In the genomic region with DNA sequence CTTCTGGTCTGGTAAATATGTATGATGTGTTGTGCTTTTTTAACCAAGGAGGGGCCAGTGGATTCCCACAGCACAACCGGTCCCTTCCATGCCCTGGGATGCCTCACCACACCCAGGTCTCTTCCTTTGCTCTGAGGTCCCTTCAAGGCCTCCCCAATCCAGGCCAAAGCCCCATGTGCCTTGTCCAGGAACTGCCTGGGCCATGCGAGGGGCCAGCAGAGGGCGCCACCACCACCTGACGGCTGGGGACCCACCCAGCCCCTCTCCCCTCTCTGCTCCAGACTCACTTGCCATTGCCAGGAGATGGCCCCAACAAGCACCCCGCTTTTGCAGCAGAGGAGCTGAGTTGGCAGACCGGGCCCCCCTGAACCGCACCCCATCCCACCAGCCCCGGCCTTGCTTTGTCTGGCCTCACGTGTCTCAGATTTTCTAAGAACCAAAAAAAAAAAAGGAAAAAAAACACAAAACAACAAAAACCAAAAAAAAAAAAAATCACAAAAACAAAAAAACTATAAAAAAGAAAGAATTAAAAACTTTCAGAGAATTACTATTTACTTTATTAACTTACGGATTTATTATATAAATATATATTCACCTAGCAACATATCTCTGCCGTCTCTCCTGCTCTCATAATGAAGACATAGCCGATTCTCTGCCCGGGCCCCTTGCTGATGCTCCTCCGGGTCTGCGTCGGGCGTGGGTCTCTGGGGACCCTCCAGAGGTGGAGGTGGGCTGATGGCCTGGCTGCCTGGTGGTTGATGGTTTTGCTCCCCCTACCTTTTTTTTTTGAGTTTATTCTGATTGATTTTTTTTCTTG, we compare ENCODE assay signal across 8 cellular contexts. TPM values are rescaled to one million over a fixed set of nuclear protein-coding genes. Genes with fewer than 3 reads are reported as not detected.
DNase-seq lines count a peak whose midpoint lies in the region; ATAC-seq lines count a peak whose summit lies in the region.

No MANE protein-coding gene starts in this region.

- DNase-seq in DMS153 (lab: John Stamatoyannopoulos, UW) (peak; percentile 12), T follicular helper cell (ENCODE audit: low read depth) (peak; percentile 65), hepatic stellate cell (ENCODE audit: low spot score) (peak; percentile 64)
- peak; percentile 84 for DNase-seq in activated naive CD8-positive, alpha-beta T cell treated with anti-CD3 and anti-CD28 coated beads, Interleukin-2, amount 10 ng/mL, durations not matched to agents 7 days and 5 days
- DNase-seq in stimulated activated CD4-positive, alpha-beta T cell treated with anti-CD3 and anti-CD28 coated beads, Interleukin-1b, Interleukin-23, amount 100 ng/mL, for 48 hours: peak; percentile 79

- POLR2A ChIA-PET in activated naive CD8-positive, alpha-beta T cell treated with anti-CD3 and anti-CD28 coated beads, Interleukin-2, amount 10 ng/mL, durations not matched to agents 7 days and 5 days (lab: Charles Lee): no interaction called here

- H3K36me3 Mint-ChIP-seq in IgD-negative memory B cell: no peaks in the 10 kb centered on the region
- H3K36me3 Mint-ChIP-seq in activated naive CD8-positive, alpha-beta T cell treated with anti-CD3 and anti-CD28 coated beads, Interleukin-2, amount 10 ng/mL, durations not matched to agents 7 days and 5 days: peaks cover 10% of the 10 kb centered on the region

- H3K4me3 Mint-ChIP-seq in IgD-negative memory B cell: peak overlapping the region in 1 of 4 donors; percentile 63
- H3K4me3 Mint-ChIP-seq in activated naive CD8-positive, alpha-beta T cell treated with anti-CD3 and anti-CD28 coated beads, Interleukin-2, amount 10 ng/mL, durations not matched to agents 7 days and 5 days: no peak overlapping the region

- peaks cover 12 to 23% (median 15%) of the 10 kb centered on the region in 3 donors for H3K4me1 Mint-ChIP-seq in IgD-negative memory B cell
- H3K4me1 Mint-ChIP-seq in activated naive CD8-positive, alpha-beta T cell treated with anti-CD3 and anti-CD28 coated beads, Interleukin-2, amount 10 ng/mL, durations not matched to agents 7 days and 5 days: peaks cover 16% of the 10 kb centered on the region

- no peaks in the 10 kb centered on the region for H3K9me3 Mint-ChIP-seq in IgD-negative memory B cell
- no peaks in the 10 kb centered on the region for H3K9me3 Mint-ChIP-seq in activated naive CD8-positive, alpha-beta T cell treated with anti-CD3 and anti-CD28 coated beads, Interleukin-2, amount 10 ng/mL, durations not matched to agents 7 days and 5 days

- peak overlapping the region; percentile 45 to 77 (median 47) for H3K27ac Mint-ChIP-seq in IgD-negative memory B cell
- peak overlapping the region; percentile 11 for H3K27ac Mint-ChIP-seq in activated naive CD8-positive, alpha-beta T cell treated with anti-CD3 and anti-CD28 coated beads, Interleukin-2, amount 10 ng/mL, durations not matched to agents 7 days and 5 days

- ATAC-seq in activated naive CD8-positive, alpha-beta T cell treated with anti-CD3 and anti-CD28 coated beads, Interleukin-2, amount 10 ng/mL, durations not matched to agents 7 days and 5 days (ENCODE audit: low read depth): peak; percentile 66
- ATAC-seq in GM21526 (IDR thresholded peaks at IDR 0.05; ENCODE audit: low FRiP score, unreplicated experiment) (no peak), HG03175 (IDR thresholded peaks at IDR 0.05; ENCODE audit: unreplicated experiment) (no peak)

- no peaks in the 10 kb centered on the region for H3K27me3 Mint-ChIP-seq in IgD-negative memory B cell
- no peaks in the 10 kb centered on the region for H3K27me3 Mint-ChIP-seq in activated naive CD8-positive, alpha-beta T cell treated with anti-CD3 and anti-CD28 coated beads, Interleukin-2, amount 10 ng/mL, durations not matched to agents 7 days and 5 days

RNA-seq across cellular contexts. Expression of gene CAPN12, which starts 14.4 kb away (rescaled TPM):
- polyA plus RNA-seq in IgD-negative memory B cell: 31.6 TPM
- 10 to 100 TPM; 22.7 to 26.4 TPM for total RNA-seq in activated naive CD8-positive, alpha-beta T cell treated with anti-CD3 and anti-CD28 coated beads, Interleukin-2, amount 10 ng/mL, durations not matched to agents 7 days and 5 days

RNA-seq across cellular contexts. Expression of gene LGALS7, which starts 43.5 kb away (rescaled TPM):
- polyA plus RNA-seq in IgD-negative memory B cell: not detected
- not detected for total RNA-seq in activated naive CD8-positive, alpha-beta T cell treated with anti-CD3 and anti-CD28 coated beads, Interleukin-2, amount 10 ng/mL, durations not matched to agents 7 days and 5 days

RNA-seq across cellular contexts. Expression of gene LGALS7B, which starts 59.1 kb away (rescaled TPM):
- polyA plus RNA-seq in IgD-negative memory B cell: not detected
- total RNA-seq in activated naive CD8-positive, alpha-beta T cell treated with anti-CD3 and anti-CD28 coated beads, Interleukin-2, amount 10 ng/mL, durations not matched to agents 7 days and 5 days: not detected

Comparison
In these comparisons a context has a peak if more than half of its experiments do, and no peak if none do; other contexts are left out.
1. DNase-seq: peak in every context shown above with its lines; median percentile 84 in activated naive CD8-positive, alpha-beta T cell treated with anti-CD3 and anti-CD28 coated beads, Interleukin-2, amount 10 ng/mL, durations not matched to agents 7 days and 5 days; 79 in stimulated activated CD4-positive, alpha-beta T cell treated with anti-CD3 and anti-CD28 coated beads, Interleukin-1b, Interleukin-23, amount 100 ng/mL, for 48 hours; 65 in T follicular helper cell; 64 in hepatic stellate cell; 12 in DMS153.